ENCODE assay signal across 6 cellular contexts in the genomic region with DNA sequence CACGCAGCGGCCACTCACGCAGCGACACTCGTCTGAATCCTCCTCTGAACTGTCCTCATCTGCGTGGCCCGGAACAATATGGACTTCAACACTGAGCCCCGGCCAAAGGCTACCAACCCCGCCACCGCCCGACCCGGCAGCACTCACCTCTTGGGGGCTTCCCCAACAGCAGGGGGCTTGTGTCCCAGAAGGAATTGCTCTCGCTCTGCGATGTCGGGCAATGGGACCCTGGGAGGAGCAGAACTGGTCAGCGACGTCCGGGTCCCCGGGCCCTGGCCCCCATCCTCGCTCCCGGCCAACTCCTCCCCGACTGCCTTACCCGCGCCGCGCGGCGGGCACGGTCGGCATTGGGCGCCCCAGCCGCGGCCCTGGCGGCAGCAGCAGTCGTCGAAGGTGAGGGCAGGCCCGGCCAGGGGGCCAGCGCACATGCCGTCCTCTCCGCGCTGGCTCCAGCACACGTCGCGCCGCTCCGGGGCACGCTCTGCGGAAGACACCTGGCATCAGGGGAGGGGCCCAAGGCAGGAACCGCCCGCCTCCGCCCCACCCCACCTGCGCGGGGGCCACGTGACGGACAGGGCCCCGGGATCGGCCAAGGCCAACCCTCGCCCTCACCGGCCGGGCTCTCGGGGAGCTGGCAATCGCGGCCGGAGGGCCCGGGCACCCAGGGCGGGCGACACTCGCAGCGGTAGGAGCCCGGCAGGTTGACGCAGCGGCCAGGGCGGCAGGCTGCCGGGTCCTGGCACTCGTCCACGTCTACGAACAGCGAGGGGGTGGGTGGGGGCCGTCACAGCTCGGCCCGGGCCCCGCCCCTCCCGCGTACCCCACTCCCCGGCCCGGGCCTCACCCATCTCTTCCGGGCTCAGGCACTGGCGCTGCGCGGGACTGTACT. TPM values are rescaled to one million over a fixed set of nuclear protein-coding genes. Genes with fewer than 3 reads are reported as not detected.
DNase-seq lines count a peak whose midpoint lies in the region; FAIRE-seq and TF ChIP-seq lines count a peak whose summit lies in the region.

No MANE protein-coding gene starts in this region.

- TF ChIP-seq POLR2A in endothelial cell of umbilical vein (IDR thresholded peaks at IDR 0.05; ENCODE audit: low read depth, low read length): no peak

- no peak for TF ChIP-seq CTCF in endothelial cell of umbilical vein (IDR thresholded peaks at IDR 0.05; ENCODE audit: extremely low read depth in 1 of 2, insufficient read depth in 1 of 2, low read depth in 1 of 2, low read length in 2 of 2)

- H2AFZ ChIP-seq in endothelial cell of umbilical vein (ENCODE audit: low read depth, low read length): no peak overlapping the region

- H3K27me3 ChIP-seq in endothelial cell of umbilical vein (ENCODE audit: control insufficient read depth in 2 of 2, insufficient read depth in 2 of 2, low read length in 2 of 2): no peaks in the 10 kb centered on the region

- peak overlapping the region; percentile 4 for H3K4me2 ChIP-seq in endothelial cell of umbilical vein (ENCODE audit: insufficient read depth, low read length)

- POLR2A ChIA-PET in endothelial cell of umbilical vein (lab: Charles Lee): interaction anchor here (1.1 kb wide), 3 partner anchors 17 to 48 kb away, joined by 3 read pairs; partner anchors contain the start of gene LTBP3

- intact Hi-C loops in endothelial cell of umbilical vein (cut with micrococcal nuclease): loop anchor here (1.0 kb wide), 4 partner anchors 14 to 49 kb away; partner anchors contain the start of genes FAM89B and SCYL1

- no TSS peak for BruUV-seq in endothelial cell of umbilical vein (replicated peaks; lab: Mats Ljungman, UMichigan)

- H3K9me3 ChIP-seq in KOPT-K1 (ENCODE audit: insufficient read depth, low read length, poor library complexity, severe bottlenecking): no peaks in the 10 kb centered on the region
- H3K9me3 ChIP-seq in endothelial cell of umbilical vein (replicated peaks; ENCODE audit: control insufficient read depth, insufficient read depth, low read length): no peaks in the 10 kb centered on the region

- H3K9ac ChIP-seq in endothelial cell of umbilical vein (replicated peaks; ENCODE audit: extremely low read depth, insufficient read depth, low read length): no peak overlapping the region

- H3K79me2 ChIP-seq in endothelial cell of umbilical vein (ENCODE audit: control insufficient read depth, insufficient read depth, low read length): no peaks in the 10 kb centered on the region

- H3K4me1 ChIP-seq in endothelial cell of umbilical vein (ENCODE audit: control insufficient read depth, extremely low read depth, insufficient read depth, low read length): peaks cover 6% of the 10 kb centered on the region

- DNase-seq in DMS153 treated with DMSO at 0.1 percent for 48 hours (lab: John Stamatoyannopoulos, UW; ENCODE audit: unreplicated experiment) (peak; percentile 36), DMS153 (lab: John Stamatoyannopoulos, UW) (no peak), endothelial cell of umbilical vein (ENCODE audit: low read depth, low spot score) (no peak), NK-92 (lab: John Stamatoyannopoulos, UW; ENCODE audit: unreplicated experiment) (no peak)

- dilution Hi-C loops in endothelial cell of umbilical vein (cut with MboI; ENCODE audit: extremely low pct_ligation_motif_present, low sequenced_read_pairs): no loop called here

- CTCF ChIA-PET in endothelial cell of umbilical vein (lab: Charles Lee): interaction anchor here (0.6 to 6.1 kb wide), 16 partner anchors 10 to 345 kb away, joined by 3 to 206 read pairs (median 10); partner anchors contain the start of genes EHBP1L1, FAM89B, KCNK7 and PCNX3

- H3K36me3 ChIP-seq in KOPT-K1 (ENCODE audit: insufficient read depth, low read length) (peaks cover 30% of the 10 kb centered on the region), endothelial cell of umbilical vein (ENCODE audit: control insufficient read depth in 2 of 2, extremely low read depth in 1 of 2, insufficient read depth in 2 of 2, low read length in 2 of 2) (peaks cover 3 to 30% of the 10 kb centered on the region in 2 experiments)

- H3K27ac ChIP-seq in KOPT-K1 (ENCODE audit: low read depth, low read length, poor library complexity, severe bottlenecking) (peak overlapping the region; percentile 66), endothelial cell of umbilical vein (ENCODE audit: insufficient read depth, low read depth, low read length) (no peak overlapping the region), skin epidermis (peak overlapping the region; percentile 58 to 96 (median 92))

- no peaks in the 10 kb centered on the region for H3K9me1 ChIP-seq in endothelial cell of umbilical vein (replicated peaks; ENCODE audit: control insufficient read depth, extremely low read depth, insufficient read depth, low read length)

- H4K20me1 ChIP-seq in endothelial cell of umbilical vein (replicated peaks; ENCODE audit: control insufficient read depth, extremely low read depth, insufficient read depth, low read length): no peaks in the 10 kb centered on the region

- no peak for FAIRE-seq in endothelial cell of umbilical vein (lab: Jason Lieb, UNC)

- H3K4me3 ChIP-seq in endothelial cell of umbilical vein (replicated peaks in 1 of 3; ENCODE audit: insufficient read depth in 1 of 3, low read depth in 1 of 3, low read length in 3 of 3) (peak overlapping the region in 1 of 3 experiments; percentile 38), skin epidermis (peak overlapping the region; percentile 34 to 64 (median 48))

TF ChIP-seq in endothelial cell of umbilical vein, 7 proteins besides CTCF, POLR2A, EP300 and RAD21:
- peak; percentile 56 for TF ChIP-seq POLR2AphosphoS5 (IDR thresholded peaks at IDR 0.05; ENCODE audit: insufficient read depth, low read depth, low read length)
- no peak for TF ChIP-seq JUN (IDR thresholded peaks at IDR 0.05; ENCODE audit: borderline replicate concordance, insufficient read depth, insufficient read length, low read depth)

RNA-seq across cellular contexts. Expression of gene SCYL1, which starts 14.8 kb away (rescaled TPM):
- 88.2 and 88.7 TPM in 2 replicates for total RNA-seq in endothelial cell of umbilical vein
- 126 and 153 TPM in 2 replicates for polyA plus RNA-seq in endothelial cell of umbilical vein
- polyA plus RNA-seq in endothelial cell of umbilical vein (2011; cell fraction: cytosol; rRNA removed): 95.1 and 111 TPM in 2 replicates
- polyA plus RNA-seq in endothelial cell of umbilical vein (2011; cell fraction: nucleus; rRNA removed): 143 and 176 TPM in 2 replicates
- polyA plus RNA-seq in endothelial cell of umbilical vein (2012): 53.3 and 68.2 TPM in 2 replicates
- 50.9 and 74.3 TPM in 2 replicates for polyA minus RNA-seq in endothelial cell of umbilical vein
- 57.2 TPM for polyA minus RNA-seq in endothelial cell of umbilical vein (2011; cell fraction: cytosol; rRNA and poly(A)+ RNA removed)
- 38.2 and 51.4 TPM in 2 replicates for polyA minus RNA-seq in endothelial cell of umbilical vein (2011; cell fraction: nucleus; rRNA and poly(A)+ RNA removed)

RNA-seq across cellular contexts. Expression of gene LTBP3, which starts 18.5 kb away (rescaled TPM):
- 120 and 121 TPM in 2 replicates for total RNA-seq in endothelial cell of umbilical vein
- 209 and 225 TPM in 2 replicates for polyA plus RNA-seq in endothelial cell of umbilical vein
- polyA plus RNA-seq in endothelial cell of umbilical vein (2011; cell fraction: cytosol; rRNA removed): 92.6 and 135 TPM in 2 replicates
- polyA plus RNA-seq in endothelial cell of umbilical vein (2011; cell fraction: nucleus; rRNA removed): 799 and 904 TPM in 2 replicates
- 108 and 232 TPM in 2 replicates for polyA plus RNA-seq in endothelial cell of umbilical vein (2012)
- polyA minus RNA-seq in endothelial cell of umbilical vein: 44.1 and 70.6 TPM in 2 replicates
- 8.5 TPM for polyA minus RNA-seq in endothelial cell of umbilical vein (2011; cell fraction: cytosol; rRNA and poly(A)+ RNA removed)
- 104 and 152 TPM in 2 replicates for polyA minus RNA-seq in endothelial cell of umbilical vein (2011; cell fraction: nucleus; rRNA and poly(A)+ RNA removed)

RNA-seq across cellular contexts. Expression of gene ZNRD2, which starts 30.6 kb away (rescaled TPM):
- total RNA-seq in endothelial cell of umbilical vein: 40.8 and 46.9 TPM in 2 replicates
- polyA plus RNA-seq in endothelial cell of umbilical vein: 96.2 and 96.7 TPM in 2 replicates
- 73.6 and 74.5 TPM in 2 replicates for polyA plus RNA-seq in endothelial cell of umbilical vein (2011; cell fraction: cytosol; rRNA removed)
- polyA plus RNA-seq in endothelial cell of umbilical vein (2011; cell fraction: nucleus; rRNA removed): 50.6 TPM in 2 replicates
- 93.2 and 99.8 TPM in 2 replicates for polyA plus RNA-seq in endothelial cell of umbilical vein (2012)
- polyA minus RNA-seq in endothelial cell of umbilical vein: 11.3 and 14.6 TPM in 2 replicates
- polyA minus RNA-seq in endothelial cell of umbilical vein (2011; cell fraction: cytosol; rRNA and poly(A)+ RNA removed): 27.7 TPM
- polyA minus RNA-seq in endothelial cell of umbilical vein (2011; cell fraction: nucleus; rRNA and poly(A)+ RNA removed): 14.4 and 33.5 TPM in 2 replicates

RNA-seq across cellular contexts. Expression of gene FAM89B, which starts 32.7 kb away (rescaled TPM):
- total RNA-seq in endothelial cell of umbilical vein: 63.1 and 63.8 TPM in 2 replicates
- polyA plus RNA-seq in endothelial cell of umbilical vein: 153 and 193 TPM in 2 replicates
- 57.2 and 80.4 TPM in 2 replicates for polyA plus RNA-seq in endothelial cell of umbilical vein (2011; cell fraction: cytosol; rRNA removed)
- polyA plus RNA-seq in endothelial cell of umbilical vein (2011; cell fraction: nucleus; rRNA removed): 31.0 and 31.4 TPM in 2 replicates
- polyA plus RNA-seq in endothelial cell of umbilical vein (2012): 44.3 and 64.1 TPM in 2 replicates
- 30.8 and 35.3 TPM in 2 replicates for polyA minus RNA-seq in endothelial cell of umbilical vein
- 10.7 TPM for polyA minus RNA-seq in endothelial cell of umbilical vein (2011; cell fraction: cytosol; rRNA and poly(A)+ RNA removed)
- polyA minus RNA-seq in endothelial cell of umbilical vein (2011; cell fraction: nucleus; rRNA and poly(A)+ RNA removed): 15.6 and 20.3 TPM in 2 replicates

RNA-seq across cellular contexts. Expression of gene EHBP1L1, which starts 36.2 kb away (rescaled TPM):
- total RNA-seq in endothelial cell of umbilical vein: 18.8 and 19.7 TPM in 2 replicates
- polyA plus RNA-seq in endothelial cell of umbilical vein: 12.7 and 18.5 TPM in 2 replicates
- polyA plus RNA-seq in endothelial cell of umbilical vein (2011; cell fraction: cytosol; rRNA removed): 7.1 and 11.1 TPM in 2 replicates
- 29.6 and 32.5 TPM in 2 replicates for polyA plus RNA-seq in endothelial cell of umbilical vein (2011; cell fraction: nucleus; rRNA removed)
- polyA plus RNA-seq in endothelial cell of umbilical vein (2012): 14.2 and 20.1 TPM in 2 replicates
- polyA minus RNA-seq in endothelial cell of umbilical vein: 8.6 and 12.0 TPM in 2 replicates
- 64.3 TPM for polyA minus RNA-seq in endothelial cell of umbilical vein (2011; cell fraction: cytosol; rRNA and poly(A)+ RNA removed)
- 7.8 and 11.2 TPM in 2 replicates for polyA minus RNA-seq in endothelial cell of umbilical vein (2011; cell fraction: nucleus; rRNA and poly(A)+ RNA removed)
